In genomic region chr15:99333981-99334380, GRCh38 we compare ENCODE assay signal across 15 cellular contexts.
A peak's percentile ranks its signal among the peaks of the same experiment; 100 is the strongest.
DNase-seq lines count a peak whose midpoint lies in the region; ATAC-seq, FAIRE-seq and TF ChIP-seq lines count a peak whose summit lies in the region.
"Had no signal": no experiment of that assay in that cellular context is flagged by ENCODE, and none has a peak within 500 bp of the region (broad histone marks: within the 10 kb centered on the region; RNA-seq: fewer than 3 reads in every experiment).

No MANE protein-coding gene starts in this region.

- H2AFZ ChIP-seq in astrocyte (ENCODE audit: low read depth, low read length) = no peak overlapping the region
- no peak overlapping the region for H2AFZ ChIP-seq in neural progenitor cell (replicated peaks)
- H2AFZ ChIP-seq in hepatocyte = no peak overlapping the region
- H2AFZ ChIP-seq: GM23248 had no signal

- H3K36me3 Mint-ChIP-seq in astrocyte (ENCODE audit: low read depth, unreplicated experiment) (no peaks in the 10 kb centered on the region), endothelial cell (ENCODE audit: low read depth, unreplicated experiment) (no peaks in the 10 kb centered on the region), neural progenitor cell (no peaks in the 10 kb centered on the region)
- H3K36me3 Mint-ChIP-seq in activated CD8-positive, alpha-beta T cell treated with anti-CD3 and anti-CD28 coated beads, Interleukin-2, amount 10 ng/mL, durations not matched to agents 7 days and 5 days (ENCODE audit: low read depth) = no peaks in the 10 kb centered on the region

- H3K27ac ChIP-seq in astrocyte (ENCODE audit: low read depth, low read length) (no peak overlapping the region), neural progenitor cell (no peak overlapping the region), thyroid gland (peak overlapping the region; percentile 19 to 49 (median 33)), hepatocyte (no peak overlapping the region)
- H3K27ac ChIP-seq: GM23248 had no signal

- H3F3A ChIP-seq in neural progenitor cell (ENCODE audit: low read depth) = no peaks in the 10 kb centered on the region

- WGBS in thyroid gland, 2 donors = 46 to 52% methylated on average over 8 of the region's 8 CpGs
- WGBS in hepatocyte (ENCODE audit: low lambda C conversion rate, missing lambda C conversion rate) = 92% methylated on average over 8 of the region's 8 CpGs

- no peak for TF ChIP-seq POLR2A in thyroid gland (IDR thresholded peaks at IDR 0.05)

- no peak for ATAC-seq in HG03342 (IDR thresholded peaks at IDR 0.05; ENCODE audit: unreplicated experiment)
- ATAC-seq in activated CD8-positive, alpha-beta T cell treated with anti-CD3 and anti-CD28 coated beads, Interleukin-2, amount 10 ng/mL, durations not matched to agents 7 days and 5 days = no peak
- ATAC-seq: GM12878 had no signal

- H3K27me3 Mint-ChIP-seq in astrocyte (ENCODE audit: low read depth, unreplicated experiment) (no peaks in the 10 kb centered on the region), endothelial cell (ENCODE audit: unreplicated experiment) (no peaks in the 10 kb centered on the region), neural progenitor cell (ENCODE audit: insufficient read depth, low read depth) (no peaks in the 10 kb centered on the region)
- H3K27me3 Mint-ChIP-seq in activated CD8-positive, alpha-beta T cell treated with anti-CD3 and anti-CD28 coated beads, Interleukin-2, amount 10 ng/mL, durations not matched to agents 7 days and 5 days (ENCODE audit: low read depth) = no peaks in the 10 kb centered on the region
- H3K27me3 Mint-ChIP-seq: B cell; CD4-positive, alpha-beta T cell had no signal

- H3K27ac Mint-ChIP-seq in astrocyte (ENCODE audit: unreplicated experiment) (no peak overlapping the region), endothelial cell (ENCODE audit: unreplicated experiment) (peak overlapping the region; percentile 91), neural progenitor cell (no peak overlapping the region)
- no peak overlapping the region for H3K27ac Mint-ChIP-seq in activated CD8-positive, alpha-beta T cell treated with anti-CD3 and anti-CD28 coated beads, Interleukin-2, amount 10 ng/mL, durations not matched to agents 7 days and 5 days
- H3K27ac Mint-ChIP-seq: B cell; CD4-positive, alpha-beta T cell had no signal

- peak overlapping the region; percentile 8 for H3K4me2 ChIP-seq in astrocyte (ENCODE audit: low read length)
- no peak overlapping the region for H3K4me2 ChIP-seq in neural progenitor cell
- no peak overlapping the region for H3K4me2 ChIP-seq in hepatocyte

- TF ChIP-seq CTCF in astrocyte (IDR thresholded peaks at IDR 0.05; ENCODE audit: insufficient read depth, low read depth, low read length) (no peak), endothelial cell (IDR thresholded peaks at IDR 0.05; ENCODE audit: unreplicated experiment) (no peak), neural progenitor cell (IDR thresholded peaks at IDR 0.05) (no peak), thyroid gland (IDR thresholded peaks at IDR 0.05) (no peak), hepatocyte (IDR thresholded peaks at IDR 0.05; ENCODE audit: poor library complexity) (no peak)

- H3K9me3 ChIP-seq in astrocyte (ENCODE audit: insufficient read depth, low read depth, low read length) (no peaks in the 10 kb centered on the region), neural progenitor cell (ENCODE audit: low read depth) (no peaks in the 10 kb centered on the region), thyroid gland (no peaks in the 10 kb centered on the region), hepatocyte (ENCODE audit: low read depth) (no peaks in the 10 kb centered on the region)

- no peak for FAIRE-seq in astrocyte (lab: Jason Lieb, UNC)
- FAIRE-seq: GM12878, GM18507 had no signal

- H3K4me3 Mint-ChIP-seq in astrocyte (ENCODE audit: unreplicated experiment) (no peak overlapping the region), endothelial cell (ENCODE audit: unreplicated experiment) (no peak overlapping the region), neural progenitor cell (no peak overlapping the region)
- no peak overlapping the region for H3K4me3 Mint-ChIP-seq in activated CD8-positive, alpha-beta T cell treated with anti-CD3 and anti-CD28 coated beads, Interleukin-2, amount 10 ng/mL, durations not matched to agents 7 days and 5 days
- H3K4me3 Mint-ChIP-seq: B cell; CD4-positive, alpha-beta T cell had no signal

- CTCF ChIA-PET in activated CD8-positive, alpha-beta T cell treated with anti-CD3 and anti-CD28 coated beads, Interleukin-2, amount 10 ng/mL, durations not matched to agents 7 days and 5 days (lab: Charles Lee) = interaction anchor here (0.7 to 2.8 kb wide), 6 partner anchors 10 to 422 kb away, joined by 3 to 14 read pairs (median 5); no protein-coding TSS in a partner anchor

- H3K27me3 ChIP-seq in astrocyte (ENCODE audit: insufficient read depth, low read length) (no peaks in the 10 kb centered on the region), neural progenitor cell (no peaks in the 10 kb centered on the region), thyroid gland (no peaks in the 10 kb centered on the region), hepatocyte (no peaks in the 10 kb centered on the region)

- H3K4me1 ChIP-seq in astrocyte (ENCODE audit: insufficient read depth, low read length) (no peaks in the 10 kb centered on the region), neural progenitor cell (no peaks in the 10 kb centered on the region), thyroid gland (peaks cover 13 to 32% of the 10 kb centered on the region in 2 donors), hepatocyte (ENCODE audit: insufficient read depth) (no peaks in the 10 kb centered on the region)

- no peaks in the 10 kb centered on the region for H3K36me3 ChIP-seq in astrocyte (ENCODE audit: insufficient read depth, low read length)
- H3K36me3 ChIP-seq in neural progenitor cell = no peaks in the 10 kb centered on the region
- H3K36me3 ChIP-seq in thyroid gland = no peaks in the 10 kb centered on the region
- H3K36me3 ChIP-seq in hepatocyte (replicated peaks; ENCODE audit: insufficient read depth, low read depth) = no peaks in the 10 kb centered on the region

- no peak overlapping the region for H3K9ac ChIP-seq in astrocyte (ENCODE audit: low read length)
- H3K9ac ChIP-seq in neural progenitor cell = no peak overlapping the region
- H3K9ac ChIP-seq: GM23248 had no signal

- H3K79me2 ChIP-seq in astrocyte (ENCODE audit: insufficient read depth, low read length) (no peaks in the 10 kb centered on the region), neural progenitor cell (ENCODE audit: low read depth) (no peaks in the 10 kb centered on the region), hepatocyte (no peaks in the 10 kb centered on the region)

- no peaks in the 10 kb centered on the region for H3K9me2 ChIP-seq in hepatocyte (replicated peaks; ENCODE audit: insufficient read depth)

- H3K4me3 ChIP-seq in astrocyte (ENCODE audit: insufficient read depth, low read depth, low read length) (no peak overlapping the region), neural progenitor cell (no peak overlapping the region), thyroid gland (replicated peaks in 1 of 3) (no peak overlapping the region), hepatocyte (no peak overlapping the region)
- H3K4me3 ChIP-seq: GM12878, GM23248 had no signal

- POLR2A ChIA-PET in activated CD8-positive, alpha-beta T cell treated with anti-CD3 and anti-CD28 coated beads, Interleukin-2, amount 10 ng/mL, durations not matched to agents 7 days and 5 days (lab: Charles Lee) = no interaction called here

- peaks cover 22% of the 10 kb centered on the region for H3K4me1 Mint-ChIP-seq in astrocyte (ENCODE audit: low read depth, unreplicated experiment)
- peaks cover 13% of the 10 kb centered on the region for H3K4me1 Mint-ChIP-seq in endothelial cell (ENCODE audit: unreplicated experiment)
- H3K4me1 Mint-ChIP-seq in neural progenitor cell = peaks cover 25% of the 10 kb centered on the region
- no peaks in the 10 kb centered on the region for H3K4me1 Mint-ChIP-seq in activated CD8-positive, alpha-beta T cell treated with anti-CD3 and anti-CD28 coated beads, Interleukin-2, amount 10 ng/mL, durations not matched to agents 7 days and 5 days (ENCODE audit: low read depth)
- H3K4me1 Mint-ChIP-seq: B cell had no signal

- intact Hi-C loops in thyroid gland (cut with DNase I) = no loop called here

- no peaks in the 10 kb centered on the region for H4K20me1 ChIP-seq in astrocyte (ENCODE audit: insufficient read depth, low read length)
- no peaks in the 10 kb centered on the region for H4K20me1 ChIP-seq in neural progenitor cell (ENCODE audit: low read depth)
- no peaks in the 10 kb centered on the region for H4K20me1 ChIP-seq in hepatocyte (ENCODE audit: insufficient read depth, poor library complexity, severe bottlenecking)

- no peak for DNase-seq in astrocyte (ENCODE audit: low read depth)
- no peak for DNase-seq in endothelial cell (ENCODE audit: low spot score)
- DNase-seq in neural progenitor cell (ENCODE audit: low spot score) = peak; percentile 36
- no peak for DNase-seq in thyroid gland
- DNase-seq in hepatocyte (ENCODE audit: low spot score) = no peak
- DNase-seq in activated CD8-positive, alpha-beta T cell treated with anti-CD3 and anti-CD28 coated beads, Interleukin-2, amount 10 ng/mL, durations not matched to agents 7 days and 5 days = no peak
- DNase-seq: C1 segment of cervical spinal cord; CD4-positive, alpha-beta T cell; DMS79; GM23248; H7 had no signal

- H3K9me3 Mint-ChIP-seq in astrocyte (ENCODE audit: unreplicated experiment) (no peaks in the 10 kb centered on the region), endothelial cell (ENCODE audit: unreplicated experiment) (no peaks in the 10 kb centered on the region), neural progenitor cell (no peaks in the 10 kb centered on the region)
- H3K9me3 Mint-ChIP-seq in activated CD8-positive, alpha-beta T cell treated with anti-CD3 and anti-CD28 coated beads, Interleukin-2, amount 10 ng/mL, durations not matched to agents 7 days and 5 days (ENCODE audit: insufficient read depth) = no peaks in the 10 kb centered on the region
- H3K9me3 Mint-ChIP-seq: CD4-positive, alpha-beta T cell had no signal

Comparison
In these comparisons a context has a peak if more than half of its experiments do, and no peak if none do; other contexts are left out.
1. H3K27ac ChIP-seq: peak in thyroid gland (3 of 3); none in astrocyte (single experiment), neural progenitor cell (single experiment) and hepatocyte (single experiment).